ENCODE assay signal across 1 cellular context in the genomic region with DNA sequence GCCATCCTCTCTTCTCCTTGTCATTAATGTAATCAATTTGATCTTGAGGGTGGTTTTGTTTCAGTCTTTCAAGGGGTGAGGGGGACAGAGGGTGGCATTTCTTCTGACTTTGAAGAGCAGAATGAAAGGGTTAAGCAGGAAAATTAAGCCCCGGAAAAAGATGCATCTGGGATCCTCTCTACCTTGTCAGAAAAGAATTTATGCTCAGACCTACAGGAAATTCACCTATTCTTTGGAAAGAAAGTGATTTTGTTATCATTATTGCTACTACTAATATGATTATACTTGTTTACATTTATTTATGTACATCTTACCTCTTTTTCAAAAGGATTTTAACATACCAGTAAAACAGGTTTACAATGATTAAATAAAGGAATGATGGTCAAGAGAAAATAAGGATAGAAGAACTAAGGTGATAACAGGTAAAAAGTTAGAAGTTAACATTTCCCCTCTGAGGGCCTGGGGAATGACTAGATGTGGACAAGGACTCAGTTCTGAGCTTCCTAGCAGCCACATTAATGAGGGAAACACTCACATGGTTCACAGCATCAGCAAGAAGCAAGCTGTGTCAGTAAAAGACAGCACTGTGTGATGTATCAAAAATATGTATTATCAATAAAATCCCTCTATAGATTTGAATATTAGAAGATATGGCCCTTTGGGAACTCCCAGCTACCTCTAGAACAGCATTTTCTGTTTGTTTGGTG.
TF ChIP-seq lines count a peak whose summit lies in the region.

No MANE protein-coding gene starts in this region.

TF ChIP-seq in HepG2, 621 proteins besides CTCF, POLR2A, EP300 and RAD21 (continued from another document):
- TF ChIP-seq, protein P1, sequence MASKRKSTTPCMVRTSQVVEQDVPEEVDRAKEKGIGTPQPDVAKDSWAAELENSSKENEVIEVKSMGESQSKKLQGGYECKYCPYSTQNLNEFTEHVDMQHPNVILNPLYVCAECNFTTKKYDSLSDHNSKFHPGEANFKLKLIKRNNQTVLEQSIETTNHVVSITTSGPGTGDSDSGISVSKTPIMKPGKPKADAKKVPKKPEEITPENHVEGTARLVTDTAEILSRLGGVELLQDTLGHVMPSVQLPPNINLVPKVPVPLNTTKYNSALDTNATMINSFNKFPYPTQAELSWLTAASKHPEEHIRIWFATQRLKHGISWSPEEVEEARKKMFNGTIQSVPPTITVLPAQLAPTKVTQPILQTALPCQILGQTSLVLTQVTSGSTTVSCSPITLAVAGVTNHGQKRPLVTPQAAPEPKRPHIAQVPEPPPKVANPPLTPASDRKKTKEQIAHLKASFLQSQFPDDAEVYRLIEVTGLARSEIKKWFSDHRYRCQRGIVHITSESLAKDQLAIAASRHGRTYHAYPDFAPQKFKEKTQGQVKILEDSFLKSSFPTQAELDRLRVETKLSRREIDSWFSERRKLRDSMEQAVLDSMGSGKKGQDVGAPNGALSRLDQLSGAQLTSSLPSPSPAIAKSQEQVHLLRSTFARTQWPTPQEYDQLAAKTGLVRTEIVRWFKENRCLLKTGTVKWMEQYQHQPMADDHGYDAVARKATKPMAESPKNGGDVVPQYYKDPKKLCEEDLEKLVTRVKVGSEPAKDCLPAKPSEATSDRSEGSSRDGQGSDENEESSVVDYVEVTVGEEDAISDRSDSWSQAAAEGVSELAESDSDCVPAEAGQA (IDR thresholded peaks at IDR 0.05; ENCODE audit: low read depth) = no peak
- TF ChIP-seq, protein P1 (CRISPR knock-in tag; IDR thresholded peaks at IDR 0.05; ENCODE audit: borderline replicate concordance) = no peak
- no peak for TF ChIP-seq NKX3-1 (CRISPR knock-in tag; IDR thresholded peaks at IDR 0.05)
- no peak for TF ChIP-seq GFI1 (CRISPR knock-in tag; IDR thresholded peaks at IDR 0.05; ENCODE audit: borderline replicate concordance)
- no peak for TF ChIP-seq ZBTB38 (CRISPR knock-in tag; IDR thresholded peaks at IDR 0.05)
- TF ChIP-seq ZNF343 (CRISPR knock-in tag; IDR thresholded peaks at IDR 0.05) = no peak
- TF ChIP-seq GZF1 (CRISPR knock-in tag; IDR thresholded peaks at IDR 0.05) = no peak
- no peak for TF ChIP-seq ONECUT2 (CRISPR knock-in tag; IDR thresholded peaks at IDR 0.05)
- no peak for TF ChIP-seq ZNF607 (CRISPR knock-in tag; IDR thresholded peaks at IDR 0.05; ENCODE audit: borderline replicate concordance)
- TF ChIP-seq MBD4 (IDR thresholded peaks at IDR 0.05; ENCODE audit: borderline replicate concordance, low read length) = no peak
- no peak for TF ChIP-seq ZNF160 (CRISPR knock-in tag; IDR thresholded peaks at IDR 0.05)
- TF ChIP-seq, protein P2, sequence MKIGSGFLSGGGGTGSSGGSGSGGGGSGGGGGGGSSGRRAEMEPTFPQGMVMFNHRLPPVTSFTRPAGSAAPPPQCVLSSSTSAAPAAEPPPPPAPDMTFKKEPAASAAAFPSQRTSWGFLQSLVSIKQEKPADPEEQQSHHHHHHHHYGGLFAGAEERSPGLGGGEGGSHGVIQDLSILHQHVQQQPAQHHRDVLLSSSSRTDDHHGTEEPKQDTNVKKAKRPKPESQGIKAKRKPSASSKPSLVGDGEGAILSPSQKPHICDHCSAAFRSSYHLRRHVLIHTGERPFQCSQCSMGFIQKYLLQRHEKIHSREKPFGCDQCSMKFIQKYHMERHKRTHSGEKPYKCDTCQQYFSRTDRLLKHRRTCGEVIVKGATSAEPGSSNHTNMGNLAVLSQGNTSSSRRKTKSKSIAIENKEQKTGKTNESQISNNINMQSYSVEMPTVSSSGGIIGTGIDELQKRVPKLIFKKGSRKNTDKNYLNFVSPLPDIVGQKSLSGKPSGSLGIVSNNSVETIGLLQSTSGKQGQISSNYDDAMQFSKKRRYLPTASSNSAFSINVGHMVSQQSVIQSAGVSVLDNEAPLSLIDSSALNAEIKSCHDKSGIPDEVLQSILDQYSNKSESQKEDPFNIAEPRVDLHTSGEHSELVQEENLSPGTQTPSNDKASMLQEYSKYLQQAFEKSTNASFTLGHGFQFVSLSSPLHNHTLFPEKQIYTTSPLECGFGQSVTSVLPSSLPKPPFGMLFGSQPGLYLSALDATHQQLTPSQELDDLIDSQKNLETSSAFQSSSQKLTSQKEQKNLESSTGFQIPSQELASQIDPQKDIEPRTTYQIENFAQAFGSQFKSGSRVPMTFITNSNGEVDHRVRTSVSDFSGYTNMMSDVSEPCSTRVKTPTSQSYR (CRISPR knock-in tag; IDR thresholded peaks at IDR 0.05; ENCODE audit: borderline replicate concordance) = no peak
- no peak for TF ChIP-seq KLF6 (CRISPR knock-in tag; IDR thresholded peaks at IDR 0.05)
- TF ChIP-seq ZNF773 (CRISPR knock-in tag; IDR thresholded peaks at IDR 0.05; ENCODE audit: borderline replicate concordance) = no peak
- TF ChIP-seq, protein P3, sequence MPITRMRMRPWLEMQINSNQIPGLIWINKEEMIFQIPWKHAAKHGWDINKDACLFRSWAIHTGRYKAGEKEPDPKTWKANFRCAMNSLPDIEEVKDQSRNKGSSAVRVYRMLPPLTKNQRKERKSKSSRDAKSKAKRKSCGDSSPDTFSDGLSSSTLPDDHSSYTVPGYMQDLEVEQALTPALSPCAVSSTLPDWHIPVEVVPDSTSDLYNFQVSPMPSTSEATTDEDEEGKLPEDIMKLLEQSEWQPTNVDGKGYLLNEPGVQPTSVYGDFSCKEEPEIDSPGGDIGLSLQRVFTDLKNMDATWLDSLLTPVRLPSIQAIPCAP (CRISPR knock-in tag; IDR thresholded peaks at IDR 0.05; ENCODE audit: low read depth) = no peak
- no peak for TF ChIP-seq ZBTB46 (CRISPR knock-in tag; IDR thresholded peaks at IDR 0.05; ENCODE audit: borderline replicate concordance)
- no peak for TF ChIP-seq ZNF777 (CRISPR knock-in tag; IDR thresholded peaks at IDR 0.05)
- no peak for TF ChIP-seq SRSF9 (IDR thresholded peaks at IDR 0.05; ENCODE audit: borderline replicate concordance, insufficient read depth, low read depth, low read length, poor library complexity, severe bottlenecking)
- no peak for TF ChIP-seq MLXIP (CRISPR knock-in tag; IDR thresholded peaks at IDR 0.05; ENCODE audit: borderline replicate concordance)
- no peak for TF ChIP-seq ZNF101 (CRISPR knock-in tag; IDR thresholded peaks at IDR 0.05; ENCODE audit: borderline replicate concordance, low read depth)
